Comparison of ENCODE assay signal across 8 cellular contexts in the genomic region with DNA sequence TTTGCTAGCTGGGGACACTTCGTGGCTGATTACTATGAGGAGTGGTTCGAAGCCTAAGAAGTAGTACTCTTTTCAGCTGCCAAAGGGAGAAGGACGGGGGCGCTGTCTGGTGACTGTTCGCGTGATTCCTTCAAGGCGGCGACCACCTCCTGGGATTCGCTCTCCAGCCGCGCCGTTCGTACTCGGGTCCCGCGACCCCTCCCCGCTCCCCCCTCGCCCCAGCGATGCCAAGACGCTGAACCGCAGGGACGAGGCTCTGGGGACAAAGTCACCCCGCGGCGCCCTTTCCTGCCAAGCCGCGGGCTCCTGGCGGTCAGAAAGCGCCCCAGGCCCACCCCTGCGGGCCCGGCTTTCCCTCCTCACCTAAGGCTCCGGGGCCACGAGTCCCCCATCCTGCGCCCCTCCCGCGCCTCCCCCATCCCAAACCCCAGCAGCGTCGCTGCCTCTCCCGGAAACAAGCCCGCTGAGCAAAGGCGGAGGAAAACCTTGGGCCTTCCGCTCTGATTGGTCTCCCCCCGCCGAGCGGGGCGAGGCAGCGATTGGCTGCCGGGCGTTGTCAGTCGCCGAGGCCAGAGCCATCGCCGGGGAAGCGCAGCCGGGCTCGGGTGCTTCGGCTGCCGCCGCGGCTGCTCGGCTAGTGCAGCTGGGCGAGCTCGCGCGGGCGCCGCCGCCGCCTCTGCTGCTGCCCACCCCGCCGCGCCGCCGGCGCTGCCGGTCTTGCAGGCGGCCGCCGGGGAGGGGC. TPM values are rescaled to one million over a fixed set of nuclear protein-coding genes. Genes with fewer than 3 reads are reported as not detected.
DNase-seq lines count a peak whose midpoint lies in the region; ATAC-seq, FAIRE-seq and TF ChIP-seq lines count a peak whose summit lies in the region.

Gene B3GALT1, plus strand, starts transcription at position 572 of the 742 bp plus-strand sequence.

- TF ChIP-seq CTCF in CD14-positive monocyte (IDR thresholded peaks at IDR 0.05) (peak; percentile 19), lower leg skin (IDR thresholded peaks at IDR 0.05) (no peak)

- CTCF ChIA-PET in activated CD4-positive, alpha-beta memory T cell treated with anti-CD3 and anti-CD28 coated beads for 36 hours (lab: Charles Lee), result no interaction called here

- peaks cover 19% of the 10 kb centered on the region for H3K4me1 Mint-ChIP-seq in CD14-positive monocyte
- peaks cover 16% of the 10 kb centered on the region for H3K4me1 Mint-ChIP-seq in activated CD4-positive, alpha-beta memory T cell treated with anti-CD3 and anti-CD28 coated beads for 36 hours (ENCODE audit: low read depth)

- peak within 1 kb of the TSS in 1 of 7 donors; percentile 1 for H3K27ac Mint-ChIP-seq in CD14-positive monocyte
- no peak within 1 kb of the TSS for H3K27ac Mint-ChIP-seq in activated CD4-positive, alpha-beta memory T cell treated with anti-CD3 and anti-CD28 coated beads for 36 hours

- POLR2A ChIA-PET in activated CD4-positive, alpha-beta memory T cell treated with anti-CD3 and anti-CD28 coated beads for 36 hours (lab: Charles Lee), result interaction anchor here (0.6 kb wide), 1 partner anchor 11 kb away, joined by 3 read pairs; no protein-coding TSS in a partner anchor

- FAIRE-seq in GM19239 (lab: Jason Lieb, UNC), result no peak

- H3K9me3 Mint-ChIP-seq in CD14-positive monocyte, result peaks cover 0 to 11% (median 7%) of the 10 kb centered on the region in 7 donors
- H3K9me3 Mint-ChIP-seq in activated CD4-positive, alpha-beta memory T cell treated with anti-CD3 and anti-CD28 coated beads for 36 hours, result no peaks in the 10 kb centered on the region

- DNase-seq in CD14-positive monocyte (ENCODE audit: low spot score) (peak; percentile 54), GM19239 (ENCODE audit: insufficient read length, low spot score) (peak; percentile 90), NCI-H226 (peak; percentile 95), lower leg skin (ENCODE audit: low spot score in 2 of 2) (peak; percentile 61 to 94)
- peak; percentile 77 for DNase-seq in activated CD4-positive, alpha-beta memory T cell treated with anti-CD3 and anti-CD28 coated beads for 36 hours
- peak; percentile 4 for DNase-seq in effector CD8-positive, alpha-beta T cell (lab: John Stamatoyannopoulos, UW)
- peak; percentile 49 for DNase-seq in stimulated activated CD4-positive, alpha-beta T cell treated with anti-CD3 and anti-CD28 coated beads, Interleukin-4, amount 100 ng/mL, for 24 hours

- peaks cover 48 to 70% (median 51%) of the 10 kb centered on the region in 3 donors for H3K27me3 Mint-ChIP-seq in CD14-positive monocyte (ENCODE audit: low read depth in 3 of 3)
- peaks cover 34% of the 10 kb centered on the region for H3K27me3 Mint-ChIP-seq in activated CD4-positive, alpha-beta memory T cell treated with anti-CD3 and anti-CD28 coated beads for 36 hours

- no peak for TF ChIP-seq POLR2A in lower leg skin (IDR thresholded peaks at IDR 0.05)

- 0 to 1% methylated on average over 54 to 63 of the region's 79 CpGs for WGBS in lower leg skin, 2 donors

- peak within 1 kb of the TSS; percentile 34 for H3K4me3 ChIP-seq in lower leg skin (ENCODE audit: low read depth, poor library complexity, severe bottlenecking)

- intact Hi-C loops in CD14-positive monocyte (cut with micrococcal nuclease) (no loop called here), lower leg skin (cut with DNase I; ENCODE audit: low total_unique reads) (no loop called here)
- intact Hi-C loops in activated CD4-positive, alpha-beta memory T cell treated with anti-CD3 and anti-CD28 coated beads for 36 hours (cut with micrococcal nuclease), result loop anchor here (10.0 kb wide), 1 partner anchor 822 kb away; no protein-coding TSS in a partner anchor

- peak within 1 kb of the TSS; percentile 79 to 98 for H3K4me3 Mint-ChIP-seq in CD14-positive monocyte
- H3K4me3 Mint-ChIP-seq in activated CD4-positive, alpha-beta memory T cell treated with anti-CD3 and anti-CD28 coated beads for 36 hours, result peak within 1 kb of the TSS; percentile 67

- ATAC-seq in HG03342 (IDR thresholded peaks at IDR 0.05; ENCODE audit: unreplicated experiment), result peak; percentile 100

- H3K36me3 Mint-ChIP-seq in CD14-positive monocyte, result peaks cover 4 to 5% of the 10 kb centered on the region in 2 donors
- no peaks in the 10 kb centered on the region for H3K36me3 Mint-ChIP-seq in activated CD4-positive, alpha-beta memory T cell treated with anti-CD3 and anti-CD28 coated beads for 36 hours

RNA-seq across cellular contexts. Expression of gene B3GALT1, which starts in this region (rescaled TPM):
- not detected for polyA plus RNA-seq in CD14-positive monocyte
- not detected for total RNA-seq in activated CD4-positive, alpha-beta memory T cell treated with anti-CD3 and anti-CD28 coated beads for 36 hours
- total RNA-seq in lower leg skin, result under 1 TPM in 3 of 4 donors, not detected in 1; 0.04 to 0.19 (median 0.07) TPM

Comparison
In these comparisons a context has a peak if more than half of its experiments do, and no peak if none do; other contexts are left out.
1. Peak in every context shown above with its lines: DNase-seq, ATAC-seq and H3K4me3 ChIP-seq.
2. Peak in DNase-seq in CD14-positive monocyte; RNA of the gene not detected or under 1 TPM.
3. Peak in DNase-seq in activated CD4-positive, alpha-beta memory T cell treated with anti-CD3 and anti-CD28 coated beads for 36 hours; RNA of the gene not detected or under 1 TPM.
4. Peak in DNase-seq and H3K4me3 ChIP-seq in lower leg skin; RNA of the gene not detected or under 1 TPM.
5. DNase-seq: peak in every context shown above with its lines; median percentile 95 in NCI-H226; 90 in GM19239; 78 in lower leg skin; 77 in activated CD4-positive, alpha-beta memory T cell treated with anti-CD3 and anti-CD28 coated beads for 36 hours; 54 in CD14-positive monocyte; 49 in stimulated activated CD4-positive, alpha-beta T cell treated with anti-CD3 and anti-CD28 coated beads, Interleukin-4, amount 100 ng/mL, for 24 hours; 4 in effector CD8-positive, alpha-beta T cell.